Comparison of ENCODE assay signal across 8 cellular contexts in the genomic region with DNA sequence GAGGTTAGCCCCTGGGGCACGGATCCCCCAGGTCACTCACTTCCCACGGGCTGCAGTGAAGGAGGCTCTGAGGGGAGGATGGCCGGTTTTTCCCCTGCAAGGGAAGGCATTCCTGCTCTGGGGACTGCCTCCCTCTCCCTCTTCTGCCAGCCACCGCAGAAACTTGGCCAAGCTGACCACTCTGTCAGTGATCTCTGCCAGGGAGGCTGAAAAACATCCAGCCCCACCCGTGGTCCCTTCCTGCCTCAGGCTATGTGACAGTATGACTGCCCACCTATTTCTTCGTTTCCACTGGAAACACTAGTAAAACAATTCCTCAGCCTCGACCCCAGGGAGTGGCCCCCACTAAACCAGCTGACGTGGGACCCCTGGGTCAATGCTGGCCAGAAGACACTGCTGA. TPM values are rescaled to one million over a fixed set of nuclear protein-coding genes. Genes with fewer than 3 reads are reported as not detected.
DNase-seq lines count a peak whose midpoint lies in the region; ATAC-seq and TF ChIP-seq lines count a peak whose summit lies in the region.

No MANE protein-coding gene starts in this region.

- TF ChIP-seq CTCF in AG09309 (IDR thresholded peaks at IDR 0.05; ENCODE audit: control insufficient read depth, insufficient read depth, low read depth, low read length, missing control alignments) (no peak), colonic mucosa (IDR thresholded peaks at IDR 0.05) (no peak), nephron (IDR thresholded peaks at IDR 0.05; ENCODE audit: unreplicated experiment in 3 of 3) (no peak)

- H3K4me3 ChIP-seq in AG09309 (ENCODE audit: control insufficient read depth, low read depth, low read length) (peak overlapping the region; percentile 43; the same call in 1 of the 2 replicates), Karpas-422 (ENCODE audit: low read length) (no peak overlapping the region; the same call in 1 of the 2 replicates), colonic mucosa (peak overlapping the region; percentile 58)

- no peak for TF ChIP-seq POLR2A in GM18505 (IDR thresholded peaks at IDR 0.05; ENCODE audit: borderline replicate concordance, extremely low read depth, insufficient read depth, insufficient read length)

- peaks cover 36% of the 10 kb centered on the region for H3K4me1 Mint-ChIP-seq in nephron

- H3K27ac Mint-ChIP-seq in nephron, result peak overlapping the region in 2 of 3 experiments; percentile 44 to 69

- peak overlapping the region; percentile 79 for H3K4me2 ChIP-seq in Karpas-422 (ENCODE audit: low read depth, low read length, poor library complexity, severe bottlenecking)

- H4K20me1 ChIP-seq in Karpas-422 (ENCODE audit: insufficient read depth, low read depth, low read length), result peaks cover 2% of the 10 kb centered on the region; the same call in 1 of the 2 replicates

- H3K9me3 ChIP-seq in Karpas-422 (ENCODE audit: low read length) (no peaks in the 10 kb centered on the region), colonic mucosa (no peaks in the 10 kb centered on the region)

- H2AFZ ChIP-seq in Karpas-422 (ENCODE audit: low read length), result no peak overlapping the region

- H3K9me2 ChIP-seq in Karpas-422 (replicated peaks; ENCODE audit: insufficient read depth, low read length), result no peaks in the 10 kb centered on the region

- H3K36me3 ChIP-seq in Karpas-422 (ENCODE audit: insufficient read depth, low read length) (no peaks in the 10 kb centered on the region), colonic mucosa (no peaks in the 10 kb centered on the region)

- H3K27me3 ChIP-seq in Karpas-422 (ENCODE audit: low read length), result no peaks in the 10 kb centered on the region
- no peaks in the 10 kb centered on the region for H3K27me3 ChIP-seq in colonic mucosa

- H3K27me3 Mint-ChIP-seq in nephron (ENCODE audit: low read depth), result no peaks in the 10 kb centered on the region

- H3K4me1 ChIP-seq in Karpas-422 (ENCODE audit: low read length), result peaks cover 28% of the 10 kb centered on the region
- peaks cover 8% of the 10 kb centered on the region for H3K4me1 ChIP-seq in colonic mucosa

- no peak for ATAC-seq in GM18505 (IDR thresholded peaks at IDR 0.05; ENCODE audit: unreplicated experiment)

- H3K27ac ChIP-seq in Karpas-422 (ENCODE audit: low read length), result no peak overlapping the region
- H3K27ac ChIP-seq in colonic mucosa, result no peak overlapping the region

- H3K9ac ChIP-seq in Karpas-422 (ENCODE audit: low read length) (no peak overlapping the region), colonic mucosa (ENCODE audit: low read depth in 2 of 2, low read length in 2 of 2) (no peak overlapping the region)

- H3K79me2 ChIP-seq in Karpas-422 (ENCODE audit: low read length), result no peaks in the 10 kb centered on the region

- no peaks in the 10 kb centered on the region for H3K36me3 Mint-ChIP-seq in nephron (ENCODE audit: low read depth)

- H3K4me3 Mint-ChIP-seq in nephron, result peak overlapping the region; percentile 79 to 84 (median 82)

- DNase-seq in AG09309 (ENCODE audit: low read depth) (no peak), Karpas-422 (no peak), colonic mucosa (no peak), Kasumi-1 (lab: John Stamatoyannopoulos, UW) (no peak), GM03348 (ENCODE audit: low spot score) (no peak)
- no peak for DNase-seq in activated CD8-positive, alpha-beta memory T cell treated with anti-CD3 and anti-CD28 coated beads for 24 hours

- no peaks in the 10 kb centered on the region for H3K9me3 Mint-ChIP-seq in nephron

- intact Hi-C loops in colonic mucosa (cut with DNase I), result no loop called here

RNA-seq across cellular contexts. Expression of a gene that starts 14.6 kb away (rescaled TPM):
- 33.0 and 67.8 TPM in 2 replicates for total RNA-seq in Karpas-422 (2014; rRNA removed; shearing (Covaris generic); ENCODE audit: low replicate concordance)
- total RNA-seq in colonic mucosa, result 10 to 100 TPM in 1 of 2 donors, 1 to 10 TPM in 1; 6.9 to 31.1 TPM

RNA-seq across cellular contexts. Expression of a gene that starts 25.0 kb away (rescaled TPM):
- total RNA-seq in Karpas-422 (2014; rRNA removed; shearing (Covaris generic); ENCODE audit: low replicate concordance), result 26.9 and 50.1 TPM in 2 replicates
- total RNA-seq in colonic mucosa, result 10 to 100 TPM; 80.2 to 85.9 TPM

RNA-seq across cellular contexts. Expression of a gene that starts 59.4 kb away (rescaled TPM):
- total RNA-seq in Karpas-422 (2014; rRNA removed; shearing (Covaris generic); ENCODE audit: low replicate concordance), result 1.0 and 2.1 TPM in 2 replicates
- total RNA-seq in colonic mucosa, result 1 to 10 TPM in 1 of 2 donors, under 1 TPM in 1; 0.96 to 1.1 TPM
